In genomic region chr5:115962239-115962564, GRCh38 we compare ENCODE assay signal across 10 cellular contexts. TPM values are rescaled to one million over a fixed set of nuclear protein-coding genes. Genes with fewer than 3 reads are reported as not detected.
DNase-seq lines count a peak whose midpoint lies in the region; ATAC-seq, FAIRE-seq and TF ChIP-seq lines count a peak whose summit lies in the region.
"Had no signal": no experiment of that assay in that cellular context is flagged by ENCODE, and none has a peak within 500 bp of the region (broad histone marks: within the 10 kb centered on the region; RNA-seq: fewer than 3 reads in every experiment).

A gene with protein sequence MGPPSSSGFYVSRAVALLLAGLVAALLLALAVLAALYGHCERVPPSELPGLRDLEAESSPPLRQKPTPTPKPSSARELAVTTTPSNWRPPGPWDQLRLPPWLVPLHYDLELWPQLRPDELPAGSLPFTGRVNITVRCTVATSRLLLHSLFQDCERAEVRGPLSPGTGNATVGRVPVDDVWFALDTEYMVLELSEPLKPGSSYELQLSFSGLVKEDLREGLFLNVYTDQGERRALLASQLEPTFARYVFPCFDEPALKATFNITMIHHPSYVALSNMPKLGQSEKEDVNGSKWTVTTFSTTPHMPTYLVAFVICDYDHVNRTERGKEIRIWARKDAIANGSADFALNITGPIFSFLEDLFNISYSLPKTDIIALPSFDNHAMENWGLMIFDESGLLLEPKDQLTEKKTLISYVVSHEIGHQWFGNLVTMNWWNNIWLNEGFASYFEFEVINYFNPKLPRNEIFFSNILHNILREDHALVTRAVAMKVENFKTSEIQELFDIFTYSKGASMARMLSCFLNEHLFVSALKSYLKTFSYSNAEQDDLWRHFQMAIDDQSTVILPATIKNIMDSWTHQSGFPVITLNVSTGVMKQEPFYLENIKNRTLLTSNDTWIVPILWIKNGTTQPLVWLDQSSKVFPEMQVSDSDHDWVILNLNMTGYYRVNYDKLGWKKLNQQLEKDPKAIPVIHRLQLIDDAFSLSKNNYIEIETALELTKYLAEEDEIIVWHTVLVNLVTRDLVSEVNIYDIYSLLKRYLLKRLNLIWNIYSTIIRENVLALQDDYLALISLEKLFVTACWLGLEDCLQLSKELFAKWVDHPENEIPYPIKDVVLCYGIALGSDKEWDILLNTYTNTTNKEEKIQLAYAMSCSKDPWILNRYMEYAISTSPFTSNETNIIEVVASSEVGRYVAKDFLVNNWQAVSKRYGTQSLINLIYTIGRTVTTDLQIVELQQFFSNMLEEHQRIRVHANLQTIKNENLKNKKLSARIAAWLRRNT (plus strand): TSS chr5:115962475. CDS start chr5:115962618, 143 bp downstream.

- no peaks in the 10 kb centered on the region for H3K9me3 Mint-ChIP-seq in GM23338

- H3K4me2 ChIP-seq in GM23338, result peak within 1 kb of the TSS; percentile 95
- H3K4me2 ChIP-seq in keratinocyte (ENCODE audit: control insufficient read depth, extremely low read depth, insufficient read depth, low read depth, low read length), result peak within 1 kb of the TSS; percentile 52

- no peak for FAIRE-seq in keratinocyte (lab: Jason Lieb, UNC)

- H3K27ac Mint-ChIP-seq in GM23338, result no peak within 1 kb of the TSS

- H3K9me3 ChIP-seq in keratinocyte (ENCODE audit: control insufficient read depth, low read depth, low read length), result no peaks in the 10 kb centered on the region
- no peaks in the 10 kb centered on the region for H3K9me3 ChIP-seq in spleen

- DNase-seq in GM23338 (ENCODE audit: low spot score) (no peak), astrocyte of the cerebellum (ENCODE audit: low read depth) (no peak), keratinocyte (ENCODE audit: low read depth, low spot score) (no peak), spleen (peak; percentile 69), NCI-H2227 treated with DMSO at 0.1 percent for 48 hours (lab: John Stamatoyannopoulos, UW) (no peak), NCI-H524 (lab: John Stamatoyannopoulos, UW) (no peak), mucosa of gallbladder (ENCODE audit: low spot score) (no peak)
- DNase-seq: NCI-H524 treated with DMSO at 0.1 percent for 48 hours, occipital lobe had no signal

- 0 out of 3 replicates have a peak, but pooled peaks cover 3% of the 10 kb centered on the region for H3K4me1 Mint-ChIP-seq in GM23338

- no peaks in the 10 kb centered on the region for H3K36me3 Mint-ChIP-seq in GM23338 (ENCODE audit: low read depth)

- no peaks in the 10 kb centered on the region for H3K79me2 ChIP-seq in GM23338 (replicated peaks; ENCODE audit: insufficient read depth)
- no peaks in the 10 kb centered on the region for H3K79me2 ChIP-seq in keratinocyte (ENCODE audit: control insufficient read depth, insufficient read depth, low read length)

- no peak within 1 kb of the TSS for H3K9ac ChIP-seq in keratinocyte (ENCODE audit: control insufficient read depth, extremely low read depth, insufficient read depth, low read length)

- in situ Hi-C loops in astrocyte of the cerebellum (cut with HindIII; ENCODE audit: low sequenced_read_pairs), result no loop called here

- H3K36me3 ChIP-seq in GM23338 (ENCODE audit: insufficient read depth) (no peaks in the 10 kb centered on the region), keratinocyte (ENCODE audit: control insufficient read depth in 2 of 2, extremely low read depth in 1 of 2, insufficient read depth in 2 of 2, low read length in 2 of 2) (no peaks in the 10 kb centered on the region), spleen (no peaks in the 10 kb centered on the region)

- TF ChIP-seq POLR2A in spleen (IDR thresholded peaks at IDR 0.05), result no peak

- H3K9me1 ChIP-seq in keratinocyte (ENCODE audit: control insufficient read depth, extremely low read depth, insufficient read depth, low read length), result no peaks in the 10 kb centered on the region

- dilution Hi-C loops in keratinocyte (cut with MboI; ENCODE audit: extremely low pct_ligation_motif_present, low sequenced_read_pairs), result no loop called here

- H4K20me1 ChIP-seq in GM23338 (replicated peaks; ENCODE audit: insufficient read depth) (no peaks in the 10 kb centered on the region), keratinocyte (ENCODE audit: control insufficient read depth, extremely low read depth, insufficient read depth, low read length) (no peaks in the 10 kb centered on the region)

- intact Hi-C loops in spleen (cut with DNase I; ENCODE audit: low total_unique reads), result no loop called here

- ATAC-seq in GM23338 (no peak; the same call in 1 of the 3 replicates), HG02571 (IDR thresholded peaks at IDR 0.05; ENCODE audit: unreplicated experiment) (no peak)

- H3K27me3 Mint-ChIP-seq in GM23338 (ENCODE audit: insufficient read depth, low read depth, poor library complexity), result peaks cover 43% of the 10 kb centered on the region

- H3K4me3 Mint-ChIP-seq in GM23338, result peak within 1 kb of the TSS; percentile 57

- H3K4me3 ChIP-seq in GM23338 (peak within 1 kb of the TSS; percentile 76), astrocyte of the cerebellum (ENCODE audit: low read depth, low read length) (peak within 1 kb of the TSS; percentile 38), keratinocyte (ENCODE audit: control insufficient read depth in 2 of 3, extremely low read depth in 1 of 3, insufficient read depth in 2 of 3, low read depth in 1 of 3, low read length in 3 of 3) (peak within 1 kb of the TSS in 2 of 3 experiments; percentile 14 to 33), spleen (peak within 1 kb of the TSS; percentile 20 to 66 (median 34))

- peaks cover 9% of the 10 kb centered on the region; the same call in 1 of the 2 replicates for H3F3A ChIP-seq in GM23338 (replicated peaks; ENCODE audit: low read depth)

- H3K27me3 ChIP-seq in GM23338 (ENCODE audit: insufficient read depth), result peaks cover 78% of the 10 kb centered on the region
- H3K27me3 ChIP-seq in keratinocyte (ENCODE audit: control insufficient read depth, extremely low read depth, insufficient read depth, low read length), result peaks cover 54% of the 10 kb centered on the region
- H3K27me3 ChIP-seq in spleen (replicated peaks in 1 of 7), result peaks cover 6 to 78% (median 52%) of the 10 kb centered on the region in 7 donors

- H3K4me1 ChIP-seq in GM23338 (ENCODE audit: insufficient read depth), result peaks cover 17% of the 10 kb centered on the region
- no peaks in the 10 kb centered on the region for H3K4me1 ChIP-seq in keratinocyte (ENCODE audit: control insufficient read depth, extremely low read depth, insufficient read depth, low read length)
- peaks cover 13 to 25% (median 22%) of the 10 kb centered on the region in 6 donors for H3K4me1 ChIP-seq in spleen

- no peaks in the 10 kb centered on the region for H3K9me2 ChIP-seq in GM23338 (ENCODE audit: insufficient read depth)

- peak within 1 kb of the TSS; percentile 100 for H2AFZ ChIP-seq in GM23338
- H2AFZ ChIP-seq in keratinocyte (ENCODE audit: control insufficient read depth, low read length), result peak within 1 kb of the TSS; percentile 52

- WGBS in spleen, 5 donors, result 0 to 19% (median 5%) methylated on average over 2 to 18 of the region's 18 CpGs

- no peak within 1 kb of the TSS for H3K27ac ChIP-seq in GM23338 (ENCODE audit: low read depth)
- H3K27ac ChIP-seq in keratinocyte (ENCODE audit: control insufficient read depth, insufficient read depth, low read length), result no peak within 1 kb of the TSS
- no peak within 1 kb of the TSS for H3K27ac ChIP-seq in spleen

- no peak for TF ChIP-seq CTCF in GM23338 (conservative IDR thresholded peaks at IDR 0.05; ENCODE audit: low read depth in 2 of 2)
- no peak for TF ChIP-seq CTCF in astrocyte of the cerebellum (IDR thresholded peaks at IDR 0.05; ENCODE audit: low read depth, low read length, missing control alignments)
- TF ChIP-seq CTCF in keratinocyte (optimal IDR thresholded peaks at IDR 0.05 in 1 of 3, IDR thresholded peaks at IDR 0.05 in 1 of 3, conservative IDR thresholded peaks at IDR 0.05 in 1 of 3; ENCODE audit: extremely low read depth in 1 of 3, insufficient read depth in 2 of 3, low read length in 3 of 3), result no peak
- TF ChIP-seq CTCF in spleen (IDR thresholded peaks at IDR 0.05 in 8 of 11, conservative IDR thresholded peaks at IDR 0.05 in 3 of 11), result no peak

RNA-seq across cellular contexts. Expression of the gene that starts here (rescaled TPM):
- total RNA-seq in GM23338 (2014; rRNA removed; shearing (Covaris generic)), result 0.39 and 0.45 TPM in 2 replicates
- polyA plus RNA-seq in GM23338 (2016; fragmentation: Nextera tagmentation; extraction: Ambion mirVana), result 0.24 and 0.31 TPM in 2 replicates
- 0.05 to 0.23 TPM (median 0.08 TPM) in 3 replicates for polyA plus RNA-seq in keratinocyte
- polyA plus RNA-seq in keratinocyte (2011; ENCODE audit: low read depth), result 1.3 TPM
- polyA plus RNA-seq in keratinocyte (2011; cell fraction: cytosol; rRNA removed), result 0.13 and 0.16 TPM in 2 replicates
- polyA plus RNA-seq in keratinocyte (2011; cell fraction: nucleus; rRNA removed), result 0.46 and 0.57 TPM in 2 replicates
- 0.03 and 0.58 TPM in 2 replicates for polyA plus RNA-seq in keratinocyte (2012; ENCODE audit: low replicate concordance)
- polyA minus RNA-seq in keratinocyte, result 0.53 TPM in 1 of 3 replicates, not detected in the others
- polyA minus RNA-seq in keratinocyte (2011; cell fraction: cytosol; rRNA and poly(A)+ RNA removed), result not detected
- polyA minus RNA-seq in keratinocyte (2011; cell fraction: nucleus; rRNA and poly(A)+ RNA removed), result 0.21 and 0.39 TPM in 2 replicates
- under 1 TPM in 4 of 7 donors, not detected in 3; 0.22 to 0.77 (median 0.35) TPM for total RNA-seq in spleen
- under 1 TPM in 2 of 3 donors, not detected in 1; 0.11 to 0.15 TPM for polyA plus RNA-seq in spleen
- 0.43 TPM for total RNA-seq in mucosa of gallbladder

Comparison
In these comparisons a context has a peak if more than half of its experiments do, and no peak if none do; other contexts are left out.
1. Peak in DNase-seq and H3K4me3 ChIP-seq in spleen; RNA of the gene not detected or under 1 TPM.
2. H3K4me3 ChIP-seq: peak in every context shown above with its lines; median percentile 76 in GM23338; 38 in astrocyte of the cerebellum; 34 in spleen; 24 in keratinocyte.